15 cellular contexts compared by ENCODE assay signal in the genomic region with DNA sequence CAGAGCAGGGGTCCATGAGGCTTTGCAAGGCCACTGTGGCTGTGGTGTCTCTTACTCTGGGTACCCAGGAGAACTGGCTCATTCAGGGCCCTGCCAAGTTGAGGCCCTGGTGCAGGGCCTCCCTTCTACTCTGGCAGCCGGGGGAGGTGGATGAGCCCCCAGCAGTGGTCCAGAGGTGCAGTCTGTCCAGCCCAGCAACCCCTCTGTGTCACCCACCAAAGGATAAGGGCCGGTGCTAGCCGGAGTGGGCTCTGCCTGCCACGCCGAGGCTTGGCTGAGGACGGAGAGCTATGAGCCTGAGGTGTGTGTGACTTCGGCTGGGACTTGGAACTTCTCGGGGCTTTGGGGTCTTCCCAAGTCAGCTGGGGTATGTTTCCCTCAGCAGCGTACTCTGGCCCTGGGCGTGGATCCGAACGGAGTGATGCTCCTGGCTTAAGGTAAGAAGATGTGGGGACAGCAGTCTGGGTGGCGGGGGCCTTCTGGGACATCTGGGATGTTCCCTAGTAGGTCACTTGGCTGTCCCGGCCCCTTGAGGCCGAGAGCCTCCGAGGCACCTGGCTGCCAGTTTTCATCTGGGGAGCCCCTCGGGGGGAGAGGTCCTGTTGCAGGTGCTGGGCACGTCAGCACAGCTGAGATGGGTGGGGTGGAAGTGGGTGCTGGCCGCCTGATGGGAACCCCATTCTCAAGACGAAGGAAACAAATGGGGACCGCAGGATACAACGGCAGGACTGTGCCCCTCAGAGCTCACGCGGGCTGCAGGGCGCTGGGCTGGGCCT. TPM values are rescaled to one million over a fixed set of nuclear protein-coding genes. Genes with fewer than 3 reads are reported as not detected.
A peak's percentile ranks its signal among the peaks of the same experiment; 100 is the strongest.
DNase-seq lines count a peak whose midpoint lies in the region; ATAC-seq, FAIRE-seq and TF ChIP-seq lines count a peak whose summit lies in the region.
"Had no signal": no experiment of that assay in that cellular context is flagged by ENCODE, and none has a peak within 500 bp of the region (broad histone marks: within the 10 kb centered on the region; RNA-seq: fewer than 3 reads in every experiment).

No MANE protein-coding gene starts in this region.

- no peaks in the 10 kb centered on the region for H3K79me1 ChIP-seq in H1 (ENCODE audit: low read depth, low read length)

- H3K4me3 Mint-ChIP-seq in activated T-cell treated with anti-CD3 and anti-CD28 coated beads, Interleukin-2, amount 50 U/mL, for 72 hours = no peak overlapping the region
- H3K4me3 Mint-ChIP-seq in stimulated activated naive B cell treated with anti-CD40 and anti-IgM and Interleukin-4, amounts not matched to agents 10 μg/mL and 1 μg/mL and 100 μg/mL, for 72 hours = peak overlapping the region in 1 of 2 donors; percentile 9
- H3K4me3 Mint-ChIP-seq: activated CD4-positive, alpha-beta T cell treated with anti-CD3 and anti-CD28 coated beads, Interleukin-2, amount 10 ng/mL, durations not matched to agents 7 days and 5 days; T-helper 1 cell treated with Interleukin-12 subunit alpha and Interleukin-12 subunit beta and Interleukin-4 antibody, amounts not matched to agents 30 μg/mL and 1 μg/mL, for 36 hours had no signal

- H3K27me3 ChIP-seq in RWPE2 (ENCODE audit: insufficient read depth, poor library complexity, severe bottlenecking) (no peaks in the 10 kb centered on the region), H1 (replicated peaks in 1 of 4; ENCODE audit: control insufficient read depth in 3 of 4, extremely low read depth in 1 of 4, insufficient read depth in 3 of 4, low read length in 3 of 4) (no peaks in the 10 kb centered on the region)
- H3K27me3 ChIP-seq: hepatocyte had no signal

- CTCF ChIA-PET in H1 (lab: Charles Lee; ENCODE audit: partially characterized antibody) = interaction anchor here (1.1 kb wide), 1 partner anchor 133 kb away, joined by 4 read pairs; no protein-coding TSS in a partner anchor

- no peaks in the 10 kb centered on the region for H3K23me2 ChIP-seq in H1 (ENCODE audit: low read depth, low read length)

- TF ChIP-seq EP300 in H1 (IDR thresholded peaks at IDR 0.05; ENCODE audit: borderline replicate concordance in 1 of 2, low read depth in 2 of 2, low read length in 2 of 2) = no peak

- H3K4me1 Mint-ChIP-seq in activated T-cell treated with anti-CD3 and anti-CD28 coated beads, Interleukin-2, amount 50 U/mL, for 72 hours (ENCODE audit: low read depth) = peaks cover 46% of the 10 kb centered on the region
- peaks cover 48 to 61% of the 10 kb centered on the region in 2 donors for H3K4me1 Mint-ChIP-seq in stimulated activated naive B cell treated with anti-CD40 and anti-IgM and Interleukin-4, amounts not matched to agents 10 μg/mL and 1 μg/mL and 100 μg/mL, for 72 hours

- 93% methylated on average over 19 of the region's 25 CpGs; no CpG with 5 or more reads in 1 of the 2 experiments for WGBS in H1 (ENCODE audit: extremely low coverage in 1 of 2, insufficient coverage in 1 of 2, insufficient read length in 1 of 2, insufficient replicate concordance in 2 of 2, low coverage in 1 of 2, low lambda C conversion rate in 2 of 2, missing lambda C conversion rate in 1 of 2), 2 experiments

- H4K91ac ChIP-seq in H1 (replicated peaks; ENCODE audit: insufficient read length, low read length) = no peak overlapping the region

- H3K79me2 ChIP-seq in H1 (ENCODE audit: control insufficient read depth in 1 of 2, insufficient read depth in 2 of 2, low read length in 2 of 2) = no peaks in the 10 kb centered on the region
- H3K79me2 ChIP-seq: hepatocyte had no signal

- H4K5ac ChIP-seq in H1 (ENCODE audit: insufficient read length, low read depth, low read length) = no peak overlapping the region

- no peak overlapping the region for H2AK5ac ChIP-seq in H1 (ENCODE audit: low read depth, low read length)

- no peak for TF ChIP-seq POLR2A in H1 (IDR thresholded peaks at IDR 0.05; ENCODE audit: control extremely low read depth in 1 of 2, low read depth in 2 of 2, low read length in 2 of 2)

- no peak for TF ChIP-seq RAD21 in H1 (IDR thresholded peaks at IDR 0.05 in 1 of 2, conservative IDR thresholded peaks at IDR 0.05 in 1 of 2; ENCODE audit: low read depth in 2 of 2, low read length in 2 of 2)

- peak overlapping the region; percentile 72 for H3K27ac Mint-ChIP-seq in activated T-cell treated with anti-CD3 and anti-CD28 coated beads, Interleukin-2, amount 50 U/mL, for 72 hours
- peak overlapping the region; percentile 77 for H3K27ac Mint-ChIP-seq in stimulated activated naive B cell treated with anti-CD40 and anti-IgM and Interleukin-4, amounts not matched to agents 10 μg/mL and 1 μg/mL and 100 μg/mL, for 72 hours
- H3K27ac Mint-ChIP-seq: activated CD4-positive, alpha-beta T cell treated with anti-CD3 and anti-CD28 coated beads, Interleukin-2, amount 10 ng/mL, durations not matched to agents 7 days and 5 days; T-helper 1 cell treated with Interleukin-12 subunit alpha and Interleukin-12 subunit beta and Interleukin-4 antibody, amounts not matched to agents 30 μg/mL and 1 μg/mL, for 36 hours had no signal

- H3K36me3 ChIP-seq in RWPE2 (ENCODE audit: low read depth) = no peaks in the 10 kb centered on the region
- H3K36me3 ChIP-seq in H1 (ENCODE audit: control insufficient read depth in 2 of 4, insufficient read depth in 4 of 4, low read length in 3 of 4) = no peaks in the 10 kb centered on the region
- H3K36me3 ChIP-seq: thoracic aorta had no signal

- H3K4me3 ChIP-seq in RWPE2 (ENCODE audit: severe bottlenecking) (no peak overlapping the region), H1 (ENCODE audit: extremely low read depth in 1 of 4, insufficient read depth in 2 of 4, low read depth in 3 of 4, low read length in 4 of 4) (no peak overlapping the region), foreskin fibroblast (ENCODE audit: low read depth in 1 of 2, low read length in 2 of 2) (no peak overlapping the region)
- H3K4me3 ChIP-seq: hepatocyte, thoracic aorta had no signal

- H4K20me1 ChIP-seq in H1 (replicated peaks in 1 of 2; ENCODE audit: control insufficient read depth in 1 of 2, insufficient read depth in 2 of 2, low read length in 2 of 2) = no peaks in the 10 kb centered on the region

- no peaks in the 10 kb centered on the region for H3K27me3 Mint-ChIP-seq in activated T-cell treated with anti-CD3 and anti-CD28 coated beads, Interleukin-2, amount 50 U/mL, for 72 hours (ENCODE audit: low read depth)
- no peaks in the 10 kb centered on the region for H3K27me3 Mint-ChIP-seq in stimulated activated naive B cell treated with anti-CD40 and anti-IgM and Interleukin-4, amounts not matched to agents 10 μg/mL and 1 μg/mL and 100 μg/mL, for 72 hours
- H3K27me3 Mint-ChIP-seq: activated CD4-positive, alpha-beta T cell treated with anti-CD3 and anti-CD28 coated beads, Interleukin-2, amount 10 ng/mL, durations not matched to agents 7 days and 5 days had no signal

- H3K9me3 Mint-ChIP-seq in activated T-cell treated with anti-CD3 and anti-CD28 coated beads, Interleukin-2, amount 50 U/mL, for 72 hours = no peaks in the 10 kb centered on the region
- H3K9me3 Mint-ChIP-seq in stimulated activated naive B cell treated with anti-CD40 and anti-IgM and Interleukin-4, amounts not matched to agents 10 μg/mL and 1 μg/mL and 100 μg/mL, for 72 hours = no peaks in the 10 kb centered on the region
- H3K9me3 Mint-ChIP-seq: activated CD4-positive, alpha-beta T cell treated with anti-CD3 and anti-CD28 coated beads, Interleukin-2, amount 10 ng/mL, durations not matched to agents 7 days and 5 days; T-helper 1 cell treated with Interleukin-12 subunit alpha and Interleukin-12 subunit beta and Interleukin-4 antibody, amounts not matched to agents 30 μg/mL and 1 μg/mL, for 36 hours had no signal

- ATAC-seq in activated T-cell treated with anti-CD3 and anti-CD28 coated beads, Interleukin-2, amount 50 U/mL, for 72 hours (replicated peaks in 1 of 2) = no peak
- no peak for ATAC-seq in RWPE2 (ENCODE audit: low read depth)
- no peak for ATAC-seq in stimulated activated naive B cell treated with anti-CD40 and anti-IgM and Interleukin-4, amounts not matched to agents 10 μg/mL and 1 μg/mL and 100 μg/mL, for 72 hours (replicated peaks)

- H3K23ac ChIP-seq in H1 (ENCODE audit: insufficient read length) = no peak overlapping the region

- H3K4me1 ChIP-seq in RWPE2 (ENCODE audit: insufficient read depth, poor library complexity, severe bottlenecking) = no peaks in the 10 kb centered on the region
- H3K4me1 ChIP-seq in H1 (replicated peaks in 1 of 4; ENCODE audit: control insufficient read depth in 3 of 4, insufficient read depth in 4 of 4, low read length in 3 of 4) = peaks cover 0 to under 1% (median 0%) of the 10 kb centered on the region in 4 experiments; a peak in 3 of 7 replicates

- DNase-seq in activated T-cell treated with anti-CD3 and anti-CD28 coated beads, Interleukin-2, amount 50 U/mL, for 72 hours = peak in 1 of 2 donors; percentile 2
- DNase-seq in activated T-cell treated with anti-CD3 and anti-CD28 coated beads for 4 hours (no peak), RWPE2 (ENCODE audit: low spot score) (peak; percentile 37), H1 (ENCODE audit: low read depth in 1 of 2, low spot score in 2 of 2) (peak in 1 of 2 experiments; percentile 45), foreskin fibroblast (no peak), COR-L47 (lab: John Stamatoyannopoulos, UW) (no peak), NAMALWA (ENCODE audit: low spot score) (no peak)
- DNase-seq in stimulated activated naive B cell treated with anti-CD40 and anti-IgM and Interleukin-4, amounts not matched to agents 10 μg/mL and 1 μg/mL and 100 μg/mL, for 72 hours = no peak
- DNase-seq: activated CD4-positive, alpha-beta T cell treated with anti-CD3 and anti-CD28 coated beads, Interleukin-2, amount 10 ng/mL, durations not matched to agents 7 days and 5 days had no signal

- H3K4me2 ChIP-seq in H1 (ENCODE audit: insufficient read depth in 1 of 2, low read depth in 2 of 2, low read length in 2 of 2) = no peak overlapping the region
- H3K4me2 ChIP-seq: hepatocyte had no signal

- H2BK15ac ChIP-seq in H1 (ENCODE audit: low read length) = no peak overlapping the region

- TF ChIP-seq CTCF in RWPE2 (IDR thresholded peaks at IDR 0.05; ENCODE audit: poor library complexity, severe bottlenecking) = no peak
- TF ChIP-seq CTCF in H1 (IDR thresholded peaks at IDR 0.05; ENCODE audit: control extremely low read depth in 1 of 3, insufficient read depth in 1 of 3, low read depth in 1 of 3, low read length in 3 of 3) = no peak
- no peak for TF ChIP-seq CTCF in foreskin fibroblast (IDR thresholded peaks at IDR 0.05; ENCODE audit: low read depth, low read length)

- H3K9ac ChIP-seq in H1 (replicated peaks in 1 of 4; ENCODE audit: extremely low read depth in 1 of 4, low read depth in 3 of 4, low read length in 3 of 4) = no peak overlapping the region

- no peak overlapping the region for H3K56ac ChIP-seq in H1 (replicated peaks; ENCODE audit: insufficient read length, low read depth, low read length)

- H3K27ac ChIP-seq in RWPE2 (ENCODE audit: poor library complexity, severe bottlenecking) (no peak overlapping the region), H1 (ENCODE audit: low read depth, low read length) (no peak overlapping the region)
- H3K27ac ChIP-seq: hepatocyte, thoracic aorta had no signal

- H3K36me3 Mint-ChIP-seq in activated T-cell treated with anti-CD3 and anti-CD28 coated beads, Interleukin-2, amount 50 U/mL, for 72 hours (ENCODE audit: insufficient read depth in 2 of 2) = peaks cover 10 to 22% of the 10 kb centered on the region in 2 donors
- peaks cover 51 to 72% of the 10 kb centered on the region in 2 donors for H3K36me3 Mint-ChIP-seq in stimulated activated naive B cell treated with anti-CD40 and anti-IgM and Interleukin-4, amounts not matched to agents 10 μg/mL and 1 μg/mL and 100 μg/mL, for 72 hours

- 0 out of 2 replicates have a peak overlapping the region, but pooled peaks have one; percentile 65 for H4K8ac ChIP-seq in H1 (ENCODE audit: extremely low read depth, insufficient read depth, low read length)

- no peak overlapping the region for H2BK5ac ChIP-seq in H1 (ENCODE audit: low read depth, low read length)

- H2BK20ac ChIP-seq in H1 (ENCODE audit: low read length) = no peak overlapping the region

- H2BK120ac ChIP-seq in H1 (replicated peaks; ENCODE audit: low read depth, low read length) = no peak overlapping the region

- H3K18ac ChIP-seq in H1 (ENCODE audit: extremely low read depth, low read length) = no peak overlapping the region

- no peak overlapping the region for H3K14ac ChIP-seq in H1 (ENCODE audit: insufficient read length)

- no peaks in the 10 kb centered on the region for H3K9me3 ChIP-seq in RWPE2 (ENCODE audit: severe bottlenecking)
- no peaks in the 10 kb centered on the region for H3K9me3 ChIP-seq in H1 (ENCODE audit: insufficient read depth in 2 of 2, low read depth in 1 of 2, low read length in 1 of 2)
- H3K9me3 ChIP-seq: thoracic aorta had no signal

- H2BK12ac ChIP-seq in H1 (ENCODE audit: low read depth, low read length) = no peak overlapping the region

- no peak overlapping the region for H2AFZ ChIP-seq in H1 (ENCODE audit: low read length)
- H2AFZ ChIP-seq: hepatocyte had no signal

- no peak for FAIRE-seq in H1 (lab: Jason Lieb, UNC)
- FAIRE-seq: colon had no signal

- no peak overlapping the region for H3K4ac ChIP-seq in H1 (replicated peaks; ENCODE audit: insufficient read length, low read depth, low read length)

- POLR2A ChIA-PET in H1 (lab: Charles Lee; ENCODE audit: partially characterized antibody) = interaction anchor here (0.9 kb wide), 1 partner anchor 12 kb away, joined by 3 read pairs; no protein-coding TSS in a partner anchor

RNA-seq across cellular contexts. Expression of a gene that starts 25.9 kb away (rescaled TPM):
- 100 to 1,000 TPM; 254 to 298 TPM for total RNA-seq in activated T-cell treated with anti-CD3 and anti-CD28 coated beads, Interleukin-2, amount 50 U/mL, for 72 hours
- 0.48 and 0.82 TPM in 2 replicates for total RNA-seq in H1 (2021; fragmentation: NEBNext Ultra II Directional; extraction: Animal tissue kit (Norgen Biotek cat#: 25700))
- 0.49 and 0.62 TPM in 2 replicates for polyA plus RNA-seq in H1 (2011; rRNA removed)
- polyA plus RNA-seq in H1 (2011; cell fraction: cytosol; rRNA removed) = 0.44 TPM
- 0.70 TPM for polyA plus RNA-seq in H1 (2011; cell fraction: nucleus; rRNA removed)
- 0.33 to 1.3 TPM (median 0.64 TPM) in 4 replicates for polyA plus RNA-seq in H1 (2012, experiment 1 of 2)
- polyA plus RNA-seq in H1 (2012, experiment 2 of 2) = 0.55 TPM
- 0.61 TPM for polyA plus RNA-seq in H1 (2013, experiment 1 of 2)
- polyA plus RNA-seq in H1 (2013, experiment 2 of 2) = 0.52 TPM
- polyA minus RNA-seq in H1 (2011; rRNA and poly(A)+ RNA removed) = 0.13 TPM in 1 of 2 replicates, not detected in the other
- polyA minus RNA-seq in H1 (2011; cell fraction: cytosol; rRNA and poly(A)+ RNA removed) = 1.5 TPM
- 0.30 TPM for polyA minus RNA-seq in H1 (2011; cell fraction: nucleus; rRNA and poly(A)+ RNA removed)
- total RNA-seq: epithelial cell of proximal tubule had no signal
- polyA plus RNA-seq: AG04450 had no signal

Comparison
In these comparisons a context has a peak if more than half of its experiments do, and no peak if none do; other contexts are left out.
1. RNA of a gene that starts 25.9 kb away (total RNA-seq): 254 to 298 TPM in activated T-cell treated with anti-CD3 and anti-CD28 coated beads, Interleukin-2, amount 50 U/mL, for 72 hours; 0.48 to 0.82 TPM in H1; every median in the first group is over 100 times any median in the second.